Comparison of ENCODE assay signal across 1 cellular context in the genomic region with DNA sequence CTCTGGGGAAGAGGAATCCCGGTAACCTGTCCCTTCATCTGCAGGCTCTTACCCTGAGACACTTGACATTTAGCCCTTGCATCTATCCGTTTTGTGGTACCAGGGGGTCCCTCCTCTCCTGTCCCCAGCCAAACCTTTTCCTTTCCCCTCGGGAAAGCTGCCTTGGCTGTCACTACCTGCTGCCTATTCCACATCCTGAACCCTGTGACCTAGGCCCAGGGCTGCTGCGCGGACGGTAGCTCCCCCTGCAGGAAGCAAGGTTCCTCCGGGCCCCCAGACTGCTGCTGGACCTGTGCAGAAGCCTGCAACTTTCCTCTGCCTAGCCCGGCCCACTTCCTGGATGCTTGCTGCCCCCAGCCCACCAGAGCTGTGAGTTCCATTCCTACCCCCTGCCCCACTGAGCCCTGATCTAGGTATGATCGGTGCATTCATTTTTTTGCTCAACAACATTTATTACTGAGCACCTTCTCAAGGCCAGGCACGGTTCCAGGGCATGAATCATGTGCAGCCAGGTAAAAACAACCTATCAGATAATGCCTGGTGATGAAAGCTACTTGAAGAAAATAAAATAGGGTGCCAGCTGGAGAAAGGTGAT.
TF ChIP-seq lines count a peak whose summit lies in the region.

No MANE protein-coding gene starts in this region.

TF ChIP-seq in endothelial cell of umbilical vein, 7 proteins besides CTCF, POLR2A, EP300 and RAD21:
- TF ChIP-seq, protein P1, sequence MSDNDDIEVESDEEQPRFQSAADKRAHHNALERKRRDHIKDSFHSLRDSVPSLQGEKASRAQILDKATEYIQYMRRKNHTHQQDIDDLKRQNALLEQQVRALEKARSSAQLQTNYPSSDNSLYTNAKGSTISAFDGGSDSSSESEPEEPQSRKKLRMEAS (IDR thresholded peaks at IDR 0.05; ENCODE audit: insufficient read depth, insufficient read length) = no peak
- TF ChIP-seq POLR2AphosphoS5 (IDR thresholded peaks at IDR 0.05; ENCODE audit: insufficient read depth, low read depth, low read length) (no peak), EZH2 (IDR thresholded peaks at IDR 0.05; ENCODE audit: borderline replicate concordance, low read depth, low read length, severe bottlenecking) (no peak), FOS (IDR thresholded peaks at IDR 0.05; ENCODE audit: borderline replicate concordance, insufficient read depth, low read length) (no peak), GATA2 (IDR thresholded peaks at IDR 0.05; ENCODE audit: insufficient read depth, insufficient read length, low read depth, low read length) (no peak), MYC (IDR thresholded peaks at IDR 0.05; ENCODE audit: low read depth, low read length) (no peak), JUN (IDR thresholded peaks at IDR 0.05; ENCODE audit: borderline replicate concordance, insufficient read depth, insufficient read length, low read depth) (no peak)
